Comparison of ENCODE assay signal across 9 cellular contexts in genomic region chr14:95514131-95515079, GRCh38. TPM values are rescaled to one million over a fixed set of nuclear protein-coding genes. Genes with fewer than 3 reads are reported as not detected.
DNase-seq lines count a peak whose midpoint lies in the region; ATAC-seq and TF ChIP-seq lines count a peak whose summit lies in the region.
"Had no signal": no experiment of that assay in that cellular context is flagged by ENCODE, and none has a peak within 500 bp of the region (broad histone marks: within the 10 kb centered on the region; RNA-seq: fewer than 3 reads in every experiment).

No MANE protein-coding gene starts in this region.

- no peaks in the 10 kb centered on the region for H3K27me3 Mint-ChIP-seq in T-helper 1 cell treated with Interleukin-12 subunit alpha and Interleukin-12 subunit beta and Interleukin-4 antibody, amounts not matched to agents 30 μg/mL and 1 μg/mL, for 36 hours (ENCODE audit: low read depth)
- H3K27me3 Mint-ChIP-seq in stimulated activated memory B cell treated with anti-CD40 and anti-IgM and Interleukin-4, amounts not matched to agents 10 μg/mL and 1 μg/mL and 100 μg/mL, for 72 hours: no peaks in the 10 kb centered on the region

- H3K9me3 ChIP-seq in OCI-LY1 (ENCODE audit: low read length): no peaks in the 10 kb centered on the region

- in situ Hi-C loops in G401 (cut with HindIII; ENCODE audit: low sequenced_read_pairs): no loop called here

- H3K4me3 ChIP-seq in OCI-LY1 (ENCODE audit: low read depth, low read length, poor library complexity, severe bottlenecking): no peak overlapping the region
- H3K4me3 ChIP-seq in fibroblast of the aortic adventitia (ENCODE audit: low read depth, low read length): peak overlapping the region; percentile 71

- no peaks in the 10 kb centered on the region for H3K79me2 ChIP-seq in OCI-LY1 (ENCODE audit: insufficient read depth, low read length)

- H3F3A ChIP-seq in OCI-LY1 (ENCODE audit: insufficient read depth, low read length): no peaks in the 10 kb centered on the region

- no peak for TF ChIP-seq CTCF in OCI-LY1 (IDR thresholded peaks at IDR 0.05; ENCODE audit: low read length)
- TF ChIP-seq CTCF in fibroblast of the aortic adventitia (IDR thresholded peaks at IDR 0.05; ENCODE audit: insufficient read depth, low read length): no peak

- no peaks in the 10 kb centered on the region for H4K20me1 ChIP-seq in OCI-LY1 (ENCODE audit: insufficient read depth, low read length)

- 0 out of 2 replicates have a peak overlapping the region, but pooled peaks have one; percentile 47 for H3K4me2 ChIP-seq in OCI-LY1 (ENCODE audit: low read length)

- H3K9ac ChIP-seq in OCI-LY1 (ENCODE audit: low read length): no peak overlapping the region

- DNase-seq in T-helper 1 cell (no peak), fibroblast of the aortic adventitia (ENCODE audit: low read depth) (no peak), mesenteric fat pad (ENCODE audit: low spot score) (no peak), G401 (ENCODE audit: low spot score) (no peak), CD1c-positive myeloid dendritic cell (ENCODE audit: extremely low spot score) (no peak)

- H3K4me3 Mint-ChIP-seq in T-helper 1 cell treated with Interleukin-12 subunit alpha and Interleukin-12 subunit beta and Interleukin-4 antibody, amounts not matched to agents 30 μg/mL and 1 μg/mL, for 36 hours: peak overlapping the region; percentile 93
- peak overlapping the region; percentile 82 for H3K4me3 Mint-ChIP-seq in stimulated activated memory B cell treated with anti-CD40 and anti-IgM and Interleukin-4, amounts not matched to agents 10 μg/mL and 1 μg/mL and 100 μg/mL, for 72 hours

- H3K9me2 ChIP-seq in OCI-LY1 (ENCODE audit: low read depth, low read length): no peaks in the 10 kb centered on the region

- H2AFZ ChIP-seq in OCI-LY1 (ENCODE audit: low read length): no peak overlapping the region

- ATAC-seq in stimulated activated memory B cell treated with anti-CD40 and anti-IgM and Interleukin-4, amounts not matched to agents 10 μg/mL and 1 μg/mL and 100 μg/mL, for 72 hours: no peak

- H3K27ac ChIP-seq in OCI-LY1 (ENCODE audit: low read depth, low read length, poor library complexity, severe bottlenecking): no peak overlapping the region
- H3K27ac ChIP-seq: VCaP had no signal

- H3K4me1 Mint-ChIP-seq in T-helper 1 cell treated with Interleukin-12 subunit alpha and Interleukin-12 subunit beta and Interleukin-4 antibody, amounts not matched to agents 30 μg/mL and 1 μg/mL, for 36 hours (ENCODE audit: low read depth): peaks cover 56% of the 10 kb centered on the region
- H3K4me1 Mint-ChIP-seq in stimulated activated memory B cell treated with anti-CD40 and anti-IgM and Interleukin-4, amounts not matched to agents 10 μg/mL and 1 μg/mL and 100 μg/mL, for 72 hours: peaks cover 84% of the 10 kb centered on the region

- no peaks in the 10 kb centered on the region for H3K9me3 Mint-ChIP-seq in T-helper 1 cell treated with Interleukin-12 subunit alpha and Interleukin-12 subunit beta and Interleukin-4 antibody, amounts not matched to agents 30 μg/mL and 1 μg/mL, for 36 hours
- no peaks in the 10 kb centered on the region for H3K9me3 Mint-ChIP-seq in stimulated activated memory B cell treated with anti-CD40 and anti-IgM and Interleukin-4, amounts not matched to agents 10 μg/mL and 1 μg/mL and 100 μg/mL, for 72 hours

- H3K36me3 Mint-ChIP-seq in T-helper 1 cell treated with Interleukin-12 subunit alpha and Interleukin-12 subunit beta and Interleukin-4 antibody, amounts not matched to agents 30 μg/mL and 1 μg/mL, for 36 hours (ENCODE audit: low read depth): peaks cover 24% of the 10 kb centered on the region
- peaks cover 19% of the 10 kb centered on the region for H3K36me3 Mint-ChIP-seq in stimulated activated memory B cell treated with anti-CD40 and anti-IgM and Interleukin-4, amounts not matched to agents 10 μg/mL and 1 μg/mL and 100 μg/mL, for 72 hours

- no peaks in the 10 kb centered on the region for H3K36me3 ChIP-seq in OCI-LY1 (ENCODE audit: insufficient read depth, low read length)

- peak overlapping the region; percentile 43 for H3K27ac Mint-ChIP-seq in T-helper 1 cell treated with Interleukin-12 subunit alpha and Interleukin-12 subunit beta and Interleukin-4 antibody, amounts not matched to agents 30 μg/mL and 1 μg/mL, for 36 hours
- H3K27ac Mint-ChIP-seq in stimulated activated memory B cell treated with anti-CD40 and anti-IgM and Interleukin-4, amounts not matched to agents 10 μg/mL and 1 μg/mL and 100 μg/mL, for 72 hours: peak overlapping the region; percentile 74

- H3K27me3 ChIP-seq in OCI-LY1 (ENCODE audit: insufficient read depth, low read length): peaks cover 8% of the 10 kb centered on the region; the same call in 1 of the 2 replicates

- peaks cover 38% of the 10 kb centered on the region for H3K4me1 ChIP-seq in OCI-LY1 (ENCODE audit: insufficient read depth, low read length, severe bottlenecking)

RNA-seq across cellular contexts. Expression of gene SYNE3, which starts 2.0 kb away (rescaled TPM):
- total RNA-seq in fibroblast of the aortic adventitia (ENCODE audit: low replicate concordance): 19.3 and 63.4 TPM in 2 replicates
- 179 TPM for total RNA-seq in mesenteric fat pad
- total RNA-seq in G401 (2014; rRNA removed; shearing (Covaris generic)): 0.55 and 2.4 TPM in 2 replicates

RNA-seq across cellular contexts. Expression of gene GLRX5, which starts 20.4 kb away (rescaled TPM):
- 8.5 and 47.2 TPM in 2 replicates for total RNA-seq in fibroblast of the aortic adventitia (ENCODE audit: low replicate concordance)
- 34.2 TPM for total RNA-seq in mesenteric fat pad
- 104 and 105 TPM in 2 replicates for total RNA-seq in G401 (2014; rRNA removed; shearing (Covaris generic))
